ENCODE assay signal across 15 cellular contexts in genomic region chr17:74959826-74960738, GRCh38. TPM values are rescaled to one million over a fixed set of nuclear protein-coding genes. Genes with fewer than 3 reads are reported as not detected.
A peak's percentile ranks its signal among the peaks of the same experiment; 100 is the strongest.
DNase-seq lines count a peak whose midpoint lies in the region; TF ChIP-seq lines count a peak whose summit lies in the region.
"Had no signal": no experiment of that assay in that cellular context is flagged by ENCODE, and none has a peak within 500 bp of the region (broad histone marks: within the 10 kb centered on the region; RNA-seq: fewer than 3 reads in every experiment).

No MANE protein-coding gene starts in this region.

- no peak overlapping the region for H3K4me3 ChIP-seq in fibroblast of mammary gland (ENCODE audit: control insufficient read depth, low read depth, low read length)
- H3K4me3 ChIP-seq: body of pancreas had no signal

- peak; percentile 30 for DNase-seq in A172 (ENCODE audit: low spot score)
- peak; percentile 63 for DNase-seq in GM03348 (ENCODE audit: low spot score)
- DNase-seq in RPMI7951 (ENCODE audit: low read depth), result peak; percentile 14
- DNase-seq in fibroblast of mammary gland (ENCODE audit: low read depth), result peak; percentile 35
- no peak for DNase-seq in NCI-H2196 (lab: John Stamatoyannopoulos, UW; ENCODE audit: unreplicated experiment)
- no peak for DNase-seq in ureter (ENCODE audit: low spot score)
- no peak for DNase-seq in SW 1271 (lab: John Stamatoyannopoulos, UW)
- no peak for DNase-seq in CD1c-positive myeloid dendritic cell (ENCODE audit: extremely low spot score)
- DNase-seq: activated CD4-positive, CD25-positive, alpha-beta regulatory T cell treated with anti-CD3 and anti-CD28 coated beads, Interleukin-2, amount 50 U/mL, for 72 hours; body of pancreas; NCI-H1417 treated with DMSO at 0.1 percent for 48 hours; NCI-H748 treated with DMSO at 0.1 percent for 48 hours; occipital lobe had no signal

- no peak for TF ChIP-seq CTCF in fibroblast of mammary gland (conservative IDR thresholded peaks at IDR 0.05; ENCODE audit: control insufficient read depth, insufficient read depth, low read depth, low read length)

RNA-seq across cellular contexts. Expression of gene HID1, which starts 12.5 kb away (rescaled TPM):
- total RNA-seq in A172 (2014; rRNA removed; shearing (Covaris generic)), result 0.65 and 2.7 TPM in 2 replicates
- 0.10 and 0.60 TPM in 2 replicates for total RNA-seq in RPMI7951 (2014; rRNA removed; shearing (Covaris generic))
- total RNA-seq in ureter, result 78.1 TPM

RNA-seq across cellular contexts. Expression of gene OTOP3, which starts 24.4 kb away (rescaled TPM):
- total RNA-seq in A172 (2014; rRNA removed; shearing (Covaris generic)), result not detected in 2 replicates
- total RNA-seq in RPMI7951 (2014; rRNA removed; shearing (Covaris generic)), result not detected in 2 replicates
- total RNA-seq in ureter, result not detected
- total RNA-seq: endodermal cell, occipital lobe had no signal

RNA-seq across cellular contexts. Expression of gene CDR2L, which starts 27.4 kb away (rescaled TPM):
- 24.0 and 26.6 TPM in 2 replicates for total RNA-seq in A172 (2014; rRNA removed; shearing (Covaris generic))
- total RNA-seq in RPMI7951 (2014; rRNA removed; shearing (Covaris generic)), result 8.4 and 8.9 TPM in 2 replicates
- 11.4 TPM for total RNA-seq in ureter

RNA-seq across cellular contexts. Expression of gene OTOP2, which starts 36.0 kb away (rescaled TPM):
- not detected in 2 replicates for total RNA-seq in A172 (2014; rRNA removed; shearing (Covaris generic))
- not detected in 2 replicates for total RNA-seq in RPMI7951 (2014; rRNA removed; shearing (Covaris generic))
- total RNA-seq in ureter, result not detected
- total RNA-seq: body of pancreas, endodermal cell, lower leg skin, occipital lobe had no signal

RNA-seq across cellular contexts. Expression of gene USH1G, which starts 37.0 kb away (rescaled TPM):
- 0.28 TPM in 1 of 2 replicates, not detected in the other for total RNA-seq in A172 (2014; rRNA removed; shearing (Covaris generic))
- not detected in 2 replicates for total RNA-seq in RPMI7951 (2014; rRNA removed; shearing (Covaris generic))
- total RNA-seq in ureter, result 1.4 TPM

Comparison
In these comparisons a context has a peak if more than half of its experiments do, and no peak if none do; other contexts are left out.
1. DNase-seq: peak in A172 (single experiment), GM03348 (single experiment), RPMI7951 (single experiment) and fibroblast of mammary gland (single experiment); none in NCI-H2196 (single experiment), ureter (single experiment), SW 1271 (0 of 2) and CD1c-positive myeloid dendritic cell (single experiment).
2. RNA of gene HID1, which starts 12.5 kb away (total RNA-seq): 78.1 TPM in ureter (single experiment); 0.65 to 2.7 TPM in A172 and 0.10 to 0.60 TPM in RPMI7951; every median in the first group is over 10 times any median in the second.